1 cellular context compared by ENCODE assay signal in the genomic region with DNA sequence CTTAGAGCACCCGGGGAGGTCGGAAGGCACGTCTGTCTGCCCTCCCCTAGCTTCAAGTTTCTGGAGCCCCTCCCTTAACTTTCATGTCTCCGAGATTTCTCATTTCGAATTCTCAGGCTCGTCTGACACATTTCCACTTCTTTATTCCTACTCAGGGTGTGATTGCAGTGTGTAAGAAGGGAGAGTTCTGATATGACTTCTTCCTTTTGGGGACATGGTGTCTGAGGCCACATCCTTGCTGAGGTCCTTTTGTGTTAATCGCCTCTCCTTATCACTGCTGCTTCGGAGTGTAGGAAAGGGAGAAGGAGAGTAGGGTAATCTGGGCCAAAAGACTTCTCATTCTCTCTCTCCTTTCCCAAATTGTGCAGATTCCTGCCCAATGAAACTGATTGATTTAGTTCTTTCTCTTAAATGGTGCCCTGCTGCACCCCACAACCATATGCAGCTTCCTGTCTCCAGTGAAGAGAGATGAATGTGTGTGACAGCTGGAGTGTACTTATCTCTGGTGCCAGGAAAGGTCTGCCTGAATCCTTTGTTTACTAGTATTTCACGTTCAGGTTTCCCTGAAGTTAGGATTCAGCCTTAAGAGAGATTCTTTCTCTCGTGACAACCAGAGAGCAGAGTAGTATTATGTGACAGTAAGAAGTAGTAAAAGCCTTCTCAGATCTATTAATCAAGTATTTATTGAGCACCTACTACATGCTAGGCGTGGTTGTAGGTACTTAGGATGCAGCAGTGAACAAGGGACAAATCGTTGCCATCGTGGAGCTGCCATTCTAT.
TF ChIP-seq lines count a peak whose summit lies in the region.

No MANE protein-coding gene starts in this region.

TF ChIP-seq in SK-N-SH, 30 proteins besides CTCF, POLR2A, EP300 and RAD21 (continued from another document):
- TF ChIP-seq REST (IDR thresholded peaks at IDR 0.05; ENCODE audit: low read depth, low read length): no peak
- no peak for TF ChIP-seq ELF1 (IDR thresholded peaks at IDR 0.05)
- TF ChIP-seq IRF3 (IDR thresholded peaks at IDR 0.05; ENCODE audit: low read depth, low read length): no peak
- no peak for TF ChIP-seq NFIC (IDR thresholded peaks at IDR 0.05; ENCODE audit: borderline replicate concordance)
